Comparison of ENCODE assay signal across 15 cellular contexts in the genomic region with DNA sequence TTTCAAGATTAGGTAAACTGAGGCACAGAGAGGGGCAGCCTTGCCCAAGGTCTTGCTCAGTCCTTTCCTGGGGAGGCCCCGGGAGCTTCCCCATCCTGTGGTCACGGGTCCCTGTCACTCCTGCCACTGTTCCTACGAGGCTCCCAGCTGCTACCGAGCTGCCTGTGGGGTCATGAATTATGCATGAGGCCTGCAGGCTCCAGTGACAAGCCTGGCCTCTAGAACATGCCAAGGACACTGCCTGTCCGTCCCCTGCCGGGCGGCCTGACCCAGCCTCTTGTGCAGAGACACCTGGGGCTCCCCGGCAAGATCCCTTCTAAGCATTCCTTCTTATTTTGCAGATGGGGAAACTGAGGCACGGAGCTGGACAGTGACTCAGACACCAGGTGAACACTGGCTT. TPM values are rescaled to one million over a fixed set of nuclear protein-coding genes. Genes with fewer than 3 reads are reported as not detected.
DNase-seq lines count a peak whose midpoint lies in the region; ATAC-seq and TF ChIP-seq lines count a peak whose summit lies in the region.
"Had no signal": no experiment of that assay in that cellular context is flagged by ENCODE, and none has a peak within 500 bp of the region (broad histone marks: within the 10 kb centered on the region; RNA-seq: fewer than 3 reads in every experiment).

No MANE protein-coding gene starts in this region.

- CTCF ChIA-PET in CD4-positive, alpha-beta T cell (lab: Charles Lee), result interaction anchor here (1.2 to 1.3 kb wide), 2 partner anchors 13 to 106 kb away, joined by 3 read pairs; a partner anchor contains a TSS

- peak overlapping the region; percentile 42 for H3K4me3 Mint-ChIP-seq in CD4-positive, alpha-beta T cell
- H3K4me3 Mint-ChIP-seq in brain (no peak overlapping the region), neural crest cell (peak overlapping the region; percentile 54)
- H3K4me3 Mint-ChIP-seq: activated naive CD4-positive, alpha-beta T cell treated with anti-CD3 and anti-CD28 coated beads for 36 hours had no signal

- H3K27me3 Mint-ChIP-seq in CD4-positive, alpha-beta T cell, result no peaks in the 10 kb centered on the region
- peaks cover 2% of the 10 kb centered on the region for H3K27me3 Mint-ChIP-seq in brain
- no peaks in the 10 kb centered on the region for H3K27me3 Mint-ChIP-seq in neural crest cell (ENCODE audit: low read depth)

- no peak for DNase-seq in CD4-positive, alpha-beta T cell
- DNase-seq in NCI-H146 treated with DMSO at 0.1 percent for 48 hours (lab: John Stamatoyannopoulos, UW; ENCODE audit: unreplicated experiment) (peak; percentile 10), neural crest cell (ENCODE audit: low read depth, low spot score) (peak; percentile 50), UCSD-AML1 (lab: John Stamatoyannopoulos, UW; ENCODE audit: unreplicated experiment) (no peak), NCI-H1092 treated with DMSO at 0.1 percent for 48 hours (lab: John Stamatoyannopoulos, UW) (no peak)
- DNase-seq: activated naive CD4-positive, alpha-beta T cell treated with anti-CD3 and anti-CD28 coated beads for 36 hours; Kasumi-1; mucosa of descending colon; NCI-H2029 treated with DMSO at 0.1 percent for 48 hours had no signal

- no peak overlapping the region for H3K27ac ChIP-seq in CD4-positive, alpha-beta T cell (ENCODE audit: low read depth, low read length)

- no peaks in the 10 kb centered on the region for H3K27me3 ChIP-seq in CD4-positive, alpha-beta T cell (ENCODE audit: control insufficient read depth, insufficient read depth, low read length)

- no peak for TF ChIP-seq CTCF in CD4-positive, alpha-beta T cell (IDR thresholded peaks at IDR 0.05)
- TF ChIP-seq CTCF in brain (conservative IDR thresholded peaks at IDR 0.05) (no peak), neural crest cell (conservative IDR thresholded peaks at IDR 0.05) (no peak)

- no peaks in the 10 kb centered on the region for H3K9me3 ChIP-seq in CD4-positive, alpha-beta T cell (ENCODE audit: control insufficient read depth, low read length)
- H3K9me3 ChIP-seq: mucosa of descending colon had no signal

- no peak for ATAC-seq in CD4-positive, alpha-beta T cell (ENCODE audit: poor library complexity)
- ATAC-seq in GM21723 (IDR thresholded peaks at IDR 0.05; ENCODE audit: unreplicated experiment) (no peak), GM21447 (IDR thresholded peaks at IDR 0.05; ENCODE audit: unreplicated experiment) (no peak)
- ATAC-seq: mucosa of descending colon had no signal

- H3K36me3 Mint-ChIP-seq in CD4-positive, alpha-beta T cell (ENCODE audit: low read depth), result peaks cover 57% of the 10 kb centered on the region
- H3K36me3 Mint-ChIP-seq in brain, result peaks cover 15% of the 10 kb centered on the region
- no peaks in the 10 kb centered on the region for H3K36me3 Mint-ChIP-seq in neural crest cell (ENCODE audit: low read depth)

- no peaks in the 10 kb centered on the region for H3K9me3 Mint-ChIP-seq in CD4-positive, alpha-beta T cell
- H3K9me3 Mint-ChIP-seq in brain, result peaks cover 0 to 5% (median 3%) of the 10 kb centered on the region in 5 experiments
- no peaks in the 10 kb centered on the region for H3K9me3 Mint-ChIP-seq in neural crest cell
- H3K9me3 Mint-ChIP-seq: activated naive CD4-positive, alpha-beta T cell treated with anti-CD3 and anti-CD28 coated beads for 36 hours had no signal

- POLR2A ChIA-PET in CD4-positive, alpha-beta T cell (lab: Charles Lee), result interaction anchor here (0.6 to 1.3 kb wide), 2 partner anchors 35 to 51 kb away, joined by 3 to 7 read pairs; a partner anchor contains a TSS

- intact Hi-C loops in CD4-positive, alpha-beta T cell (cut with DNase I, micrococcal nuclease), result no loop called here

- peaks cover 51% of the 10 kb centered on the region for H3K4me1 Mint-ChIP-seq in CD4-positive, alpha-beta T cell (ENCODE audit: low read depth)
- H3K4me1 Mint-ChIP-seq in brain, result peaks cover 72% of the 10 kb centered on the region
- peaks cover 34% of the 10 kb centered on the region for H3K4me1 Mint-ChIP-seq in neural crest cell

- H3K27ac Mint-ChIP-seq in CD4-positive, alpha-beta T cell, result peak overlapping the region; percentile 77
- H3K27ac Mint-ChIP-seq in brain, result peak overlapping the region in 4 of 5 experiments; percentile 18 to 97 (median 54)
- no peak overlapping the region for H3K27ac Mint-ChIP-seq in neural crest cell (ENCODE audit: unreplicated experiment)

RNA-seq across cellular contexts. Expression of a gene that starts 2.7 kb away (rescaled TPM):
- total RNA-seq in CD4-positive, alpha-beta T cell, result 10 to 100 TPM; 40.7 to 43.1 TPM
- polyA plus RNA-seq in brain (ENCODE audit: insufficient read depth, low read depth, low replicate concordance), result 18.4 TPM
- total RNA-seq in neural crest cell, result 10.8 and 12.2 TPM in 2 replicates

RNA-seq across cellular contexts. Expression of a gene that starts 34.7 kb away (rescaled TPM):
- 10 to 100 TPM; 18.1 to 21.4 TPM for total RNA-seq in CD4-positive, alpha-beta T cell
- 102 TPM for polyA plus RNA-seq in brain (ENCODE audit: insufficient read depth, low read depth, low replicate concordance)
- total RNA-seq in neural crest cell, result 91.8 and 93.4 TPM in 2 replicates

RNA-seq across cellular contexts. Expression of a gene that starts 41.0 kb away (rescaled TPM):
- total RNA-seq in CD4-positive, alpha-beta T cell, result under 1 TPM; 0.39 to 0.52 TPM
- polyA plus RNA-seq in brain (ENCODE audit: insufficient read depth, low read depth, low replicate concordance), result not detected
- total RNA-seq in neural crest cell, result not detected in 2 replicates
- total RNA-seq: activated CD8-positive, alpha-beta memory T cell treated with anti-CD3 and anti-CD28 coated beads for 36 hours; T-helper 2 cell treated with Interferon-gamma antibody and Interleukin-4, amounts not matched to agents 100 ng/mL and 5 ng/mL, for 36 hours had no signal
- polyA plus RNA-seq: BJ had no signal

Comparison
In these comparisons a context has a peak if more than half of its experiments do, and no peak if none do; other contexts are left out.
1. DNase-seq: peak in NCI-H146 treated with DMSO at 0.1 percent for 48 hours (single experiment) and neural crest cell (single experiment); none in CD4-positive, alpha-beta T cell (0 of 10), UCSD-AML1 (single experiment) and NCI-H1092 treated with DMSO at 0.1 percent for 48 hours (single experiment).
2. H3K4me3 Mint-ChIP-seq: peak in CD4-positive, alpha-beta T cell (single experiment) and neural crest cell (single experiment); none in brain (0 of 5).